ENCODE assay signal across 7 cellular contexts in the genomic region with DNA sequence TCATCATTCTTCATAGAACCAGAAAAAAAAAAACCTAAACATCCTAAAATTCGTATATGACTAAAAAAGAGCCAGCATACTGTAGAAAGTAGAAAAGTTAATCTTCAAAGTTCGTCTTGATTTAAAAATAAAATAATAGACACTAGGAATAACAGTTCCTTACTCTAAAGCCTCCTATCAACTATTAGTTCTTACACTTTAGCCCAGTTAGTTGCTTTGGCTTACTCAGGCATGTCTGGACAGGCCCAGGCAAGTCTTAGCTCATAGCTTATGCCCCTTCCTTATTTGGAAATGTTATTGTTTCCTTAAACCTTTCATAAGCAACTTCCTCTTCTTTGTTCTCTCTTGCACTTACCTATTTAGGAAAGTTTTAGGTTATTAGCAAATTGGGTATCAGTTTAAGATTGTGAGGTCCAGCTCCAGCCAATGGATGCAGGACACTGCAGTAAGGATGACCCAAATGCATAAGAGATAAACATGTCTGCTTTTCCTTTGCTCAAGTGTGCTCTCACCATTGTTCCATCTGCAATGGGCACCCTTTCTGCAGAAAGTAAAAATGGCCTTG.
DNase-seq lines count a peak whose midpoint lies in the region; ATAC-seq and TF ChIP-seq lines count a peak whose summit lies in the region.
"Not testable (repeated sequence)": the region's sequence is repeated elsewhere in the genome, so short reads cannot be mapped to it uniquely, and the experiment has no call there.

No MANE protein-coding gene starts in this region.

- H3K4me1 Mint-ChIP-seq in activated CD8-positive, alpha-beta T cell treated with anti-CD3 and anti-CD28 coated beads for 36 hours (ENCODE audit: low read depth); neural progenitor cell: not testable (repeated sequence)
- H3K4me1 Mint-ChIP-seq in MCF 10A (ENCODE audit: insufficient read depth, unreplicated experiment): peaks cover 21% of the 10 kb centered on the region

- not testable (repeated sequence) for H3K4me1 ChIP-seq in GM23248 (ENCODE audit: insufficient read depth); neural progenitor cell
- H3K4me1 ChIP-seq in OCI-LY1 (ENCODE audit: insufficient read depth, low read length, severe bottlenecking): peaks cover 14% of the 10 kb centered on the region

- not testable (repeated sequence) for H3F3A ChIP-seq in GM23248 (ENCODE audit: insufficient read depth); OCI-LY1 (ENCODE audit: insufficient read depth, low read length); neural progenitor cell (ENCODE audit: low read depth)

- not testable (repeated sequence) for DNase-seq in GM23248; activated CD8-positive, alpha-beta T cell treated with anti-CD3 and anti-CD28 coated beads for 36 hours; neural progenitor cell (ENCODE audit: low spot score)
- DNase-seq in LNCaP clone FGC (ENCODE audit: low read depth): peak; percentile 6
- peak; percentile 17 for DNase-seq in MCF 10A (ENCODE audit: unreplicated experiment)
- DNase-seq in fibroblast of peridontal ligament (ENCODE audit: extremely low read depth): peak; percentile 29

- H3K9me3 ChIP-seq in GM23248 (ENCODE audit: low read depth); OCI-LY1 (ENCODE audit: low read length); neural progenitor cell (ENCODE audit: low read depth): not testable (repeated sequence)

- peak overlapping the region; percentile 28; the same call in 1 of the 2 replicates for H2AFZ ChIP-seq in GM23248
- not testable (repeated sequence) for H2AFZ ChIP-seq in OCI-LY1 (ENCODE audit: low read length)
- H2AFZ ChIP-seq in neural progenitor cell (replicated peaks): peak overlapping the region; percentile 74

- 64 to 69% methylated on average over 2 of the region's 2 CpGs for WGBS in GM23248 (ENCODE audit: low coverage in 1 of 2, low lambda C conversion rate in 2 of 2, missing lambda C conversion rate in 2 of 2), 2 experiments

- not testable (repeated sequence) for H3K9me2 ChIP-seq in GM23248 (ENCODE audit: insufficient read depth); OCI-LY1 (ENCODE audit: low read depth, low read length)

- CTCF ChIA-PET in activated CD8-positive, alpha-beta T cell treated with anti-CD3 and anti-CD28 coated beads for 36 hours (lab: Charles Lee): not testable (repeated sequence)
- CTCF ChIA-PET in MCF 10A (lab: Yijun Ruan, JAX): interaction anchor here (0.6 kb wide), 2 partner anchors 259 to 974 kb away, joined by 3 read pairs; no protein-coding TSS in a partner anchor

- intact Hi-C loops in activated CD8-positive, alpha-beta T cell treated with anti-CD3 and anti-CD28 coated beads for 36 hours (cut with micrococcal nuclease); MCF 10A (cut with micrococcal nuclease): not testable (repeated sequence)

- not testable (repeated sequence) for H3K9ac ChIP-seq in GM23248; OCI-LY1 (ENCODE audit: low read length); neural progenitor cell

- not testable (repeated sequence) for BruUV-seq in MCF 10A (replicated peaks; lab: Mats Ljungman, UMichigan)

- POLR2A ChIA-PET in activated CD8-positive, alpha-beta T cell treated with anti-CD3 and anti-CD28 coated beads for 36 hours (lab: Charles Lee): not testable (repeated sequence)
- POLR2A ChIA-PET in MCF 10A (lab: Yijun Ruan, JAX): interaction anchor here (0.7 kb wide), 1 partner anchor 105 kb away, joined by 3 read pairs; the partner anchor contains the start of gene CRACDL

- H3K36me3 ChIP-seq in GM23248 (ENCODE audit: low read depth); OCI-LY1 (ENCODE audit: insufficient read depth, low read length); neural progenitor cell: not testable (repeated sequence)

- in situ Hi-C loops in GM23248 (cut with MboI): not testable (repeated sequence)

- H3K4me3 ChIP-seq in GM23248; LNCaP clone FGC (ENCODE audit: low read depth, low read length); OCI-LY1 (ENCODE audit: low read depth, low read length, poor library complexity, severe bottlenecking); neural progenitor cell: not testable (repeated sequence)

- H3K27me3 Mint-ChIP-seq in activated CD8-positive, alpha-beta T cell treated with anti-CD3 and anti-CD28 coated beads for 36 hours; MCF 10A (ENCODE audit: insufficient read depth, unreplicated experiment); neural progenitor cell (ENCODE audit: insufficient read depth, low read depth): not testable (repeated sequence)

- H3K4me2 ChIP-seq in GM23248 (ENCODE audit: unreplicated experiment); OCI-LY1 (ENCODE audit: low read length); neural progenitor cell: not testable (repeated sequence)

- not testable (repeated sequence) for H3K4me3 Mint-ChIP-seq in activated CD8-positive, alpha-beta T cell treated with anti-CD3 and anti-CD28 coated beads for 36 hours; MCF 10A (ENCODE audit: unreplicated experiment); neural progenitor cell

- H3K36me3 Mint-ChIP-seq in activated CD8-positive, alpha-beta T cell treated with anti-CD3 and anti-CD28 coated beads for 36 hours (ENCODE audit: low read depth); MCF 10A (ENCODE audit: insufficient read depth, unreplicated experiment); neural progenitor cell: not testable (repeated sequence)

- H3K9me3 Mint-ChIP-seq in activated CD8-positive, alpha-beta T cell treated with anti-CD3 and anti-CD28 coated beads for 36 hours; neural progenitor cell: not testable (repeated sequence)
- peaks cover 34% of the 10 kb centered on the region for H3K9me3 Mint-ChIP-seq in MCF 10A (ENCODE audit: unreplicated experiment)

- H3K79me2 ChIP-seq in GM23248 (ENCODE audit: insufficient read depth); OCI-LY1 (ENCODE audit: insufficient read depth, low read length); neural progenitor cell (ENCODE audit: low read depth): not testable (repeated sequence)

- H3K27ac ChIP-seq in GM23248, neural progenitor cell: not testable (repeated sequence)
- peak overlapping the region; percentile 57 for H3K27ac ChIP-seq in OCI-LY1 (ENCODE audit: low read depth, low read length, poor library complexity, severe bottlenecking)

- TF ChIP-seq CTCF in LNCaP clone FGC (IDR thresholded peaks at IDR 0.05; ENCODE audit: control insufficient read depth, extremely low read depth, insufficient read depth); OCI-LY1 (IDR thresholded peaks at IDR 0.05; ENCODE audit: low read length); activated CD8-positive, alpha-beta T cell treated with anti-CD3 and anti-CD28 coated beads for 36 hours (IDR thresholded peaks at IDR 0.05); MCF 10A (IDR thresholded peaks at IDR 0.05; ENCODE audit: unreplicated experiment); neural progenitor cell (IDR thresholded peaks at IDR 0.05): not testable (repeated sequence)

- H4K20me1 ChIP-seq in GM23248 (ENCODE audit: insufficient read depth); OCI-LY1 (ENCODE audit: insufficient read depth, low read length); neural progenitor cell (ENCODE audit: low read depth): not testable (repeated sequence)

- peak overlapping the region; percentile 75 for H3K27ac Mint-ChIP-seq in activated CD8-positive, alpha-beta T cell treated with anti-CD3 and anti-CD28 coated beads for 36 hours
- peak overlapping the region; percentile 97 for H3K27ac Mint-ChIP-seq in MCF 10A (ENCODE audit: low read depth, unreplicated experiment)
- not testable (repeated sequence) for H3K27ac Mint-ChIP-seq in neural progenitor cell

- H3K27me3 ChIP-seq in GM23248 (replicated peaks; ENCODE audit: insufficient read depth); OCI-LY1 (ENCODE audit: insufficient read depth, low read length); neural progenitor cell: not testable (repeated sequence)

- not testable (repeated sequence) for ATAC-seq in activated CD8-positive, alpha-beta T cell treated with anti-CD3 and anti-CD28 coated beads for 36 hours
